25 cellular contexts compared by ENCODE assay signal in the genomic region with DNA sequence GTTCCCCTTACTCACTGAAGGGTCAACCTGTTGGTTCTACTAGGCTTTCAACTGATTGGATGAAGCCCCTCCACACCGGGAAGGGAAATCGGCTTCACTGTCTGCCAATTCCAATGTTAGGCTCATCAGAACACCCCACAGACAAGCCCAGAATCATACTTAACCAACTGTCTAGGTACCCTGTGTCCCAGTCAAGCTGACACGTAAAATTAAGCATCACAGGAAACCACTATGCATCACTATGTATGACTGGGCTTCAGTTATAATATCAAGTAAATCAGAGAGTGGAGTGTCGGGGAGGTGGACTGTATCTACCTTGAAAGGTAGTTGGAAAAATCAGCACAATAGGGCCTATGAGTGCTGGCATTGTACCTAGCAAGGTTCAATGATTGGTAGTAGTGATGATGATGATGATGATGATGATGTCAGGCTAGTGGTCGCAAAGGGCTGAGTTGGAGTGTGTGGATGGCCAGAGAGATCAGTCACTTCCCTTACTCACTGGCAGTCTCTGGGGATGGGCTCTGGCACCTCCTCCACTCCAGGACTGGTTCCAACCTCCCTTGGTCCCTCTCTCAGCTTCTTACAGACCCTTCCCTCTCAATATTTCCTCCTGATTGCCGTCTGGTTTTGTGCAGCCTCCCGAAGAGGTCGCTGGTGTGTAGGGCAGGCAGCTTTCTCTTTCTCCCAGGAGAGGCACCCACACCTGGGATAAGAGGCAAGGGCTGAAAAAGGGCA. TPM values are rescaled to one million over a fixed set of nuclear protein-coding genes. Genes with fewer than 3 reads are reported as not detected.
A peak's percentile ranks its signal among the peaks of the same experiment; 100 is the strongest.
DNase-seq lines count a peak whose midpoint lies in the region; ATAC-seq, FAIRE-seq and TF ChIP-seq lines count a peak whose summit lies in the region.
"Had no signal": no experiment of that assay in that cellular context is flagged by ENCODE, and none has a peak within 500 bp of the region (broad histone marks: within the 10 kb centered on the region; RNA-seq: fewer than 3 reads in every experiment).

No MANE protein-coding gene starts in this region.

- H2BK120ac ChIP-seq in IMR-90 (ENCODE audit: low read depth, low read length): peak overlapping the region; percentile 36; the same call in 1 of the 2 replicates

- no peak overlapping the region for H4K5ac ChIP-seq in IMR-90 (ENCODE audit: low read depth, low read length)

- H3K27ac ChIP-seq in ACC112 (ENCODE audit: low read depth, low read length) (peak overlapping the region; percentile 75), IMR-90 (ENCODE audit: insufficient read depth, low read length) (no peak overlapping the region), astrocyte (ENCODE audit: low read depth, low read length) (no peak overlapping the region)
- H3K27ac ChIP-seq: stomach, upper lobe of right lung had no signal

- peak overlapping the region; percentile 8 for H2BK5ac ChIP-seq in IMR-90 (ENCODE audit: low read depth, low read length, poor library complexity, severe bottlenecking)

- H3K18ac ChIP-seq in IMR-90 (ENCODE audit: low read depth, low read length): no peak overlapping the region

- peak overlapping the region; percentile 78 for H2AK5ac ChIP-seq in IMR-90 (ENCODE audit: low read depth, low read length)

- peak overlapping the region; percentile 64; the same call in 1 of the 3 replicates for H2BK15ac ChIP-seq in IMR-90 (ENCODE audit: low read depth, low read length)

- no peak for TF ChIP-seq CTCF in IMR-90 (conservative IDR thresholded peaks at IDR 0.05; ENCODE audit: low read depth, low read length)
- no peak for TF ChIP-seq CTCF in astrocyte (IDR thresholded peaks at IDR 0.05; ENCODE audit: insufficient read depth, low read depth, low read length)

- no peaks in the 10 kb centered on the region for H3K9me3 Mint-ChIP-seq in astrocyte (ENCODE audit: unreplicated experiment)

- peak overlapping the region; percentile 16 for H3K23ac ChIP-seq in IMR-90 (ENCODE audit: low read depth, low read length)

- no peak overlapping the region for H3K4me3 ChIP-seq in ACC112 (ENCODE audit: low read depth, low read length)
- H3K4me3 ChIP-seq in IMR-90 (ENCODE audit: insufficient read depth, low read depth, low read length): no peak overlapping the region
- no peak overlapping the region for H3K4me3 ChIP-seq in astrocyte (ENCODE audit: insufficient read depth, low read depth, low read length)
- H3K4me3 ChIP-seq: MG63, stomach, upper lobe of right lung had no signal

- no peak overlapping the region for H2AFZ ChIP-seq in ACC112 (ENCODE audit: low read length, unreplicated experiment)
- peak overlapping the region; percentile 65 for H2AFZ ChIP-seq in IMR-90 (replicated peaks; ENCODE audit: low read length, poor library complexity)
- peak overlapping the region; percentile 7 for H2AFZ ChIP-seq in astrocyte (ENCODE audit: low read depth, low read length)

- H3K36me3 Mint-ChIP-seq in astrocyte (ENCODE audit: low read depth, unreplicated experiment): no peaks in the 10 kb centered on the region
- H3K36me3 Mint-ChIP-seq: activated naive CD8-positive, alpha-beta T cell had no signal

- no peak overlapping the region for H3K56ac ChIP-seq in IMR-90 (ENCODE audit: extremely low read depth, insufficient read depth, low read length)

- peaks cover 0 to 20% of the 10 kb centered on the region in 2 experiments; a peak in 2 of 4 replicates for H3K79me1 ChIP-seq in IMR-90 (ENCODE audit: low read depth in 1 of 2, low read length in 2 of 2)

- H3K4me1 Mint-ChIP-seq in astrocyte (ENCODE audit: low read depth, unreplicated experiment): peaks cover 4% of the 10 kb centered on the region

- no TSS peak for BruUV-seq in IMR-90 (replicated peaks; lab: Mats Ljungman, UMichigan)

- intact Hi-C loops in IMR-90 (cut with micrococcal nuclease): no loop called here

- H3K4me1 ChIP-seq in ACC112 (ENCODE audit: control insufficient read depth, insufficient read depth, low read length, unreplicated experiment): peaks cover 47% of the 10 kb centered on the region
- peaks cover 29% of the 10 kb centered on the region for H3K4me1 ChIP-seq in IMR-90 (ENCODE audit: control insufficient read depth, insufficient read depth, low read length)
- H3K4me1 ChIP-seq in astrocyte (ENCODE audit: insufficient read depth, low read length): peaks cover 21% of the 10 kb centered on the region

- FAIRE-seq in astrocyte (lab: Jason Lieb, UNC) (no peak), frontal cortex (lab: Jason Lieb, UNC) (no peak)
- FAIRE-seq: GM12892, H54 had no signal

- H3K79me2 ChIP-seq in ACC112 (ENCODE audit: control insufficient read depth, insufficient read depth, low read length, unreplicated experiment) (peaks cover 17% of the 10 kb centered on the region), astrocyte (ENCODE audit: insufficient read depth, low read length) (peaks cover 18% of the 10 kb centered on the region)

- DNase-seq in NCI-H146 (lab: John Stamatoyannopoulos, UW): peak; percentile 24
- DNase-seq in NCI-H146 treated with DMSO at 0.1 percent for 48 hours (lab: John Stamatoyannopoulos, UW; ENCODE audit: unreplicated experiment): no peak
- peak; percentile 58 for DNase-seq in IMR-90
- DNase-seq in astrocyte (ENCODE audit: low read depth): no peak
- no peak for DNase-seq in frontal cortex (ENCODE audit: low spot score in 2 of 2)
- no peak for DNase-seq in stimulated activated CD8-positive, alpha-beta memory T cell treated with anti-CD3 and anti-CD28 coated beads, Interleukin-4, amount 100 ng/mL, for 48 hours
- DNase-seq in cerebellar nuclear complex (lab: John Stamatoyannopoulos, UW): no peak
- DNase-seq: 8988T; activated CD4-positive, alpha-beta T cell treated with anti-CD3 and anti-CD28 coated beads, Interleukin-2, amount 50 U/mL, for 4 hours; activated T-cell treated with anti-CD3 and anti-CD28 coated beads, Interleukin-2, amount 50 U/mL, for 48 hours; C1 segment of cervical spinal cord; cortex of kidney; DMS153; hypothalamus; kidney glomerular epithelial cell; mammary epithelial cell; MG63; NCI-H187 treated with DMSO at 0.1 percent for 48 hours; stomach; SW 1271; upper lobe of right lung had no signal

- H2AK9ac ChIP-seq in IMR-90 (replicated peaks; ENCODE audit: low read depth, low read length, poor library complexity): peak overlapping the region; percentile 21

- in situ Hi-C loops in IMR-90 (cut with MboI; ENCODE audit: low sequenced_read_pairs): no loop called here

- no peak for ATAC-seq in IMR-90 (ENCODE audit: low read depth)
- ATAC-seq: upper lobe of right lung had no signal

- H4K8ac ChIP-seq in IMR-90 (ENCODE audit: low read depth in 2 of 2, low read length in 2 of 2): peak overlapping the region in 1 of 2 experiments; percentile 48; a peak in 1 of 4 replicates

- H4K20me1 ChIP-seq in IMR-90 (ENCODE audit: insufficient read depth, low read length) (peaks cover 16% of the 10 kb centered on the region), astrocyte (ENCODE audit: insufficient read depth, low read length) (peaks cover 14% of the 10 kb centered on the region)

- H3K14ac ChIP-seq in IMR-90 (replicated peaks; ENCODE audit: low read depth, low read length): no peak overlapping the region

- H3K4me3 Mint-ChIP-seq in astrocyte (ENCODE audit: unreplicated experiment): peak overlapping the region; percentile 23
- H3K4me3 Mint-ChIP-seq: activated naive CD8-positive, alpha-beta T cell had no signal

- H3K27ac Mint-ChIP-seq in astrocyte (ENCODE audit: unreplicated experiment): no peak overlapping the region
- H3K27ac Mint-ChIP-seq: activated naive CD8-positive, alpha-beta T cell had no signal

- peaks cover 18% of the 10 kb centered on the region for H3K9me1 ChIP-seq in IMR-90 (ENCODE audit: insufficient read depth, low read length)

- POLR2A ChIA-PET in IMR-90 (lab: Charles Lee; ENCODE audit: unreplicated experiment): no interaction called here

- WGBS in IMR-90 (ENCODE audit: extremely low coverage in 2 of 2, insufficient read length in 1 of 2), 2 experiments: 60% methylated on average over 1 of the region's 8 CpGs; no CpG with 5 or more reads in 1 of the 2 experiments

- CTCF ChIA-PET in IMR-90 (lab: Yijun Ruan, JAX): interaction anchor here (0.7 kb wide), 1 partner anchor 51 kb away, joined by 3 read pairs; no protein-coding TSS in a partner anchor

- H3K9ac ChIP-seq in IMR-90 (ENCODE audit: low read depth, low read length): no peak overlapping the region
- no peak overlapping the region for H3K9ac ChIP-seq in astrocyte (ENCODE audit: low read length)

- TF ChIP-seq POLR2A in IMR-90 (IDR thresholded peaks at IDR 0.05; ENCODE audit: low read depth, low read length): 0 out of 2 replicates have a peak, but pooled peaks have one; percentile 4

- no peak overlapping the region for H3K4me2 ChIP-seq in IMR-90 (ENCODE audit: low read depth, low read length)
- H3K4me2 ChIP-seq in astrocyte (ENCODE audit: low read length): no peak overlapping the region

- peak overlapping the region; percentile 30 for H3K4ac ChIP-seq in IMR-90 (ENCODE audit: low read depth, low read length)

- H3K27me3 Mint-ChIP-seq in astrocyte (ENCODE audit: low read depth, unreplicated experiment): peaks cover 20% of the 10 kb centered on the region
- H3K27me3 Mint-ChIP-seq: activated naive CD8-positive, alpha-beta T cell had no signal

- peak overlapping the region; percentile 16; the same call in 1 of the 2 replicates for H4K91ac ChIP-seq in IMR-90 (ENCODE audit: insufficient read depth, low read depth, low read length)

- peak overlapping the region; percentile 5; the same call in 1 of the 2 replicates for H2BK20ac ChIP-seq in IMR-90 (ENCODE audit: low read depth, low read length)

- dilution Hi-C loops in IMR-90 (cut with HindIII; ENCODE audit: low sequenced_read_pairs, unreplicated experiment): no loop called here

- H3K9me3 ChIP-seq in IMR-90 (ENCODE audit: control insufficient read depth, insufficient read depth, low read length): no peaks in the 10 kb centered on the region
- no peaks in the 10 kb centered on the region for H3K9me3 ChIP-seq in astrocyte (ENCODE audit: insufficient read depth, low read depth, low read length)
- H3K9me3 ChIP-seq: MG63, stomach, upper lobe of right lung had no signal

- H3K36me3 ChIP-seq in ACC112 (ENCODE audit: insufficient read depth, low read length) (no peaks in the 10 kb centered on the region), IMR-90 (ENCODE audit: control insufficient read depth, insufficient read depth, low read length) (no peaks in the 10 kb centered on the region), astrocyte (ENCODE audit: insufficient read depth, low read length) (no peaks in the 10 kb centered on the region)
- H3K36me3 ChIP-seq: stomach, upper lobe of right lung had no signal

- H3K27me3 ChIP-seq in ACC112 (ENCODE audit: insufficient read depth, low read length): no peaks in the 10 kb centered on the region
- no peaks in the 10 kb centered on the region for H3K27me3 ChIP-seq in IMR-90 (ENCODE audit: control insufficient read depth, insufficient read depth, low read length)
- no peaks in the 10 kb centered on the region for H3K27me3 ChIP-seq in astrocyte (ENCODE audit: insufficient read depth, low read length)
- H3K27me3 ChIP-seq: MG63, stomach, upper lobe of right lung had no signal

- no peak for TF ChIP-seq RAD21 in IMR-90 (IDR thresholded peaks at IDR 0.05; ENCODE audit: low read length)

RNA-seq across cellular contexts. Expression of a gene that starts 3.3 kb away (rescaled TPM):
- total RNA-seq in IMR-90 (2012; rRNA removed) (158 and 167 TPM in 2 replicates), astrocyte (54.2 and 60.4 TPM in 2 replicates), frontal cortex (26.5 TPM)
- 93.9 and 113 TPM in 2 replicates for polyA plus RNA-seq in IMR-90 (2012; rRNA removed)
- 181 and 193 TPM in 2 replicates for polyA plus RNA-seq in IMR-90 (2012; cell fraction: cytosol; rRNA removed)
- polyA plus RNA-seq in IMR-90 (2012; cell fraction: nucleus; rRNA removed; ENCODE audit: low replicate concordance): 267 and 321 TPM in 2 replicates

RNA-seq across cellular contexts. Expression of a gene that starts 13.0 kb away (rescaled TPM):
- not detected in 2 replicates for total RNA-seq in IMR-90 (2012; rRNA removed)
- polyA plus RNA-seq in IMR-90 (2012; rRNA removed): not detected in 2 replicates
- 0.04 and 0.17 TPM in 2 replicates for polyA plus RNA-seq in IMR-90 (2012; cell fraction: cytosol; rRNA removed)
- polyA plus RNA-seq in IMR-90 (2012; cell fraction: nucleus; rRNA removed; ENCODE audit: low replicate concordance): 0.14 and 0.45 TPM in 2 replicates
- total RNA-seq in astrocyte: 0.18 TPM in 1 of 2 replicates, not detected in the other
- not detected for total RNA-seq in frontal cortex
- polyA plus RNA-seq: mammary epithelial cell had no signal

RNA-seq across cellular contexts. Expression of a gene that starts 15.3 kb away (rescaled TPM):
- total RNA-seq in IMR-90 (2012; rRNA removed): 6.6 and 23.1 TPM in 2 replicates
- polyA plus RNA-seq in IMR-90 (2012; rRNA removed): 34.1 and 120 TPM in 2 replicates
- 127 and 458 TPM in 2 replicates for polyA plus RNA-seq in IMR-90 (2012; cell fraction: cytosol; rRNA removed)
- polyA plus RNA-seq in IMR-90 (2012; cell fraction: nucleus; rRNA removed; ENCODE audit: low replicate concordance): 1,801 and 2,637 TPM in 2 replicates
- 1.6 and 2.3 TPM in 2 replicates for total RNA-seq in astrocyte
- 5.3 TPM for total RNA-seq in frontal cortex

RNA-seq across cellular contexts. Expression of a gene that starts 59.8 kb away (rescaled TPM):
- total RNA-seq in IMR-90 (2012; rRNA removed) (2.5 and 2.7 TPM in 2 replicates), astrocyte (9.6 and 12.4 TPM in 2 replicates), frontal cortex (2.4 TPM)
- polyA plus RNA-seq in IMR-90 (2012; rRNA removed): 5.3 and 5.9 TPM in 2 replicates
- polyA plus RNA-seq in IMR-90 (2012; cell fraction: cytosol; rRNA removed): 6.4 and 9.7 TPM in 2 replicates
- polyA plus RNA-seq in IMR-90 (2012; cell fraction: nucleus; rRNA removed; ENCODE audit: low replicate concordance): 20.2 and 22.8 TPM in 2 replicates

Comparison
In these comparisons a context has a peak if more than half of its experiments do, and no peak if none do; other contexts are left out.
1. DNase-seq: peak in NCI-H146 (single experiment) and IMR-90 (single experiment); none in NCI-H146 treated with DMSO at 0.1 percent for 48 hours (single experiment), astrocyte (single experiment), frontal cortex (0 of 2), stimulated activated CD8-positive, alpha-beta memory T cell treated with anti-CD3 and anti-CD28 coated beads, Interleukin-4, amount 100 ng/mL, for 48 hours (single experiment) and cerebellar nuclear complex (0 of 2).